Comparison of ENCODE assay signal across 1 cellular context in the genomic region with DNA sequence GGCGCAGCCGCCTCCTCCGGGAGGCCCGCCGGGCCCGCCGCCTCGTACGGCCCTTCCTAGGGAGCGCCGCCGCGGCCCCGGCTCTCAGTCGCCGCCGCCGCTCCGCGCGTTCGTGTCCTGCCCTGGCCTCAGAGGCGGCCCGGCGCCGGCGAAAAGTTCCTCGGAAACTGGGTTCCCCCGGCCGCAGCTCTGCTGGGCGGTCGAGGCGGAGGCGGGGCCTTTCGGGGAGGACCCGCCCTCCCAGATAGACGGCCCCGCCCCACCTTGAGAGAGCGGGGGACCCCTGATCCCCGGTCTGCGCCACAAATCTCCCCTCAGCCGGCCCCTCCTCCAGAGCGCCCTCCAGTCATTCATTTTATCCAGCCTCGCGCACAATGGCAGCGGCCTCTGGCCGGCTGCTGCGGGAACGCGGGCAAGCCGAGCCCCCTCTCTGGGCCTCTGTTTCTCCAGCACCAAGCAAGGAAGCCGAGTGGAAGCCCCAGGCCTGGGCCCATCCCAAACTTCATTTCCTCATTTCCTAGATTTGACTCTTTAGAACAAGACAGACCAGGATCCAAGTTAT.
TF ChIP-seq lines count a peak whose summit lies in the region.

Gene SREBF1, minus strand, starts transcription at position 169 of the 562 bp plus-strand sequence. CDS start 169 bp downstream, outside the sequence.

TF ChIP-seq in HepG2, 621 proteins besides CTCF, POLR2A, EP300 and RAD21 (continued from another document and continues in another):
- TF ChIP-seq ZNF572 (CRISPR knock-in tag; IDR thresholded peaks at IDR 0.05) (no peak), ZNF563 (CRISPR knock-in tag; IDR thresholded peaks at IDR 0.05) (0 out of 2 replicates have a peak, but pooled peaks have one; percentile 9), TFDP1 (CRISPR knock-in tag; IDR thresholded peaks at IDR 0.05; ENCODE audit: borderline replicate concordance) (0 out of 2 replicates have a peak, but pooled peaks have one; percentile 5), SOX6 (IDR thresholded peaks at IDR 0.05) (no peak), SOX6 (CRISPR knock-in tag; IDR thresholded peaks at IDR 0.05) (peak; percentile 18; the same call in 1 of the 2 replicates), MAFK (conservative IDR thresholded peaks at IDR 0.05 in 1 of 2, IDR thresholded peaks at IDR 0.05 in 1 of 2; ENCODE audit: low read length in 2 of 2) (no peak), ZNF546 (CRISPR knock-in tag; conservative IDR thresholded peaks at IDR 0.05) (0 out of 2 replicates have a peak, but pooled peaks have one; percentile 11), PRDM4 (CRISPR knock-in tag; IDR thresholded peaks at IDR 0.05; ENCODE audit: borderline replicate concordance) (no peak), MXD4 (CRISPR knock-in tag; IDR thresholded peaks at IDR 0.05) (no peak), ZBTB46 (CRISPR knock-in tag; IDR thresholded peaks at IDR 0.05; ENCODE audit: borderline replicate concordance) (no peak), ZNF644 (CRISPR knock-in tag; IDR thresholded peaks at IDR 0.05; ENCODE audit: low read depth) (no peak), HINFP (CRISPR knock-in tag; IDR thresholded peaks at IDR 0.05; ENCODE audit: low read depth) (no peak), ZNF30 (CRISPR knock-in tag; IDR thresholded peaks at IDR 0.05) (no peak), ZNF430 (CRISPR knock-in tag; IDR thresholded peaks at IDR 0.05) (0 out of 2 replicates have a peak, but pooled peaks have one; percentile 47), ZNF331 (CRISPR knock-in tag; IDR thresholded peaks at IDR 0.05) (peak; percentile 96), ONECUT2 (CRISPR knock-in tag; IDR thresholded peaks at IDR 0.05) (no peak), SIX4 (CRISPR knock-in tag; IDR thresholded peaks at IDR 0.05) (no peak), TOPORS (CRISPR knock-in tag; IDR thresholded peaks at IDR 0.05) (no peak), TCF7L2 (IDR thresholded peaks at IDR 0.05; ENCODE audit: low read depth, low read length) (no peak), FLYWCH1 (CRISPR knock-in tag; IDR thresholded peaks at IDR 0.05) (no peak), ZNF17 (CRISPR knock-in tag; IDR thresholded peaks at IDR 0.05) (no peak), DNMT1 (CRISPR knock-in tag; IDR thresholded peaks at IDR 0.05) (no peak), ZNF556 (CRISPR knock-in tag; IDR thresholded peaks at IDR 0.05; ENCODE audit: borderline replicate concordance) (0 out of 2 replicates have a peak, but pooled peaks have one; percentile 4), ZBTB10 (CRISPR knock-in tag; IDR thresholded peaks at IDR 0.05; ENCODE audit: borderline replicate concordance) (0 out of 2 replicates have a peak, but pooled peaks have one; percentile 39), NCOA5 (CRISPR knock-in tag; IDR thresholded peaks at IDR 0.05) (no peak), ZNF530 (CRISPR knock-in tag; IDR thresholded peaks at IDR 0.05; ENCODE audit: low read depth) (no peak; the same call in 1 of the 2 replicates), MTA1 (CRISPR knock-in tag; IDR thresholded peaks at IDR 0.05; ENCODE audit: borderline replicate concordance) (0 out of 2 replicates have a peak, but pooled peaks have one; percentile 8), ZNF816 (CRISPR knock-in tag; IDR thresholded peaks at IDR 0.05; ENCODE audit: borderline replicate concordance) (no peak), RARA (CRISPR knock-in tag; IDR thresholded peaks at IDR 0.05) (no peak), ASH2L (IDR thresholded peaks at IDR 0.05; ENCODE audit: insufficient read length, low read depth, low read length) (no peak), ZSCAN31 (CRISPR knock-in tag; IDR thresholded peaks at IDR 0.05; ENCODE audit: low read depth) (no peak), ATF3 (CRISPR knock-in tag; IDR thresholded peaks at IDR 0.05) (no peak), SP4 (CRISPR knock-in tag; IDR thresholded peaks at IDR 0.05) (no peak)
- TF ChIP-seq, protein P1, sequence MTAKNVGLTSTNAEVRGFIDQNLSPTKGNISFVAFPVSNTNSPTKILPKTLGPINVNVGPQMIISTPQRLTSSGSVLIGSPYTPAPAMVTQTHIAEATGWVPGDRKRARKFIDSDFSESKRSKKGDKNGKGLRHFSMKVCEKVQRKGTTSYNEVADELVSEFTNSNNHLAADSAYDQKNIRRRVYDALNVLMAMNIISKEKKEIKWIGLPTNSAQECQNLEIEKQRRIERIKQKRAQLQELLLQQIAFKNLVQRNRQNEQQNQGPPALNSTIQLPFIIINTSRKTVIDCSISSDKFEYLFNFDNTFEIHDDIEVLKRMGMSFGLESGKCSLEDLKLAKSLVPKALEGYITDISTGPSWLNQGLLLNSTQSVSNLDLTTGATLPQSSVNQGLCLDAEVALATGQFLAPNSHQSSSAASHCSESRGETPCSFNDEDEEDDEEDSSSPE (CRISPR knock-in tag; IDR thresholded peaks at IDR 0.05), result no peak; the same call in 1 of the 2 replicates
- TF ChIP-seq, protein P2, sequence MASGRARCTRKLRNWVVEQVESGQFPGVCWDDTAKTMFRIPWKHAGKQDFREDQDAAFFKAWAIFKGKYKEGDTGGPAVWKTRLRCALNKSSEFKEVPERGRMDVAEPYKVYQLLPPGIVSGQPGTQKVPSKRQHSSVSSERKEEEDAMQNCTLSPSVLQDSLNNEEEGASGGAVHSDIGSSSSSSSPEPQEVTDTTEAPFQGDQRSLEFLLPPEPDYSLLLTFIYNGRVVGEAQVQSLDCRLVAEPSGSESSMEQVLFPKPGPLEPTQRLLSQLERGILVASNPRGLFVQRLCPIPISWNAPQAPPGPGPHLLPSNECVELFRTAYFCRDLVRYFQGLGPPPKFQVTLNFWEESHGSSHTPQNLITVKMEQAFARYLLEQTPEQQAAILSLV (CRISPR knock-in tag; IDR thresholded peaks at IDR 0.05; ENCODE audit: borderline replicate concordance), result 0 out of 2 replicates have a peak, but pooled peaks have one; percentile 31
- TF ChIP-seq, protein P3, sequence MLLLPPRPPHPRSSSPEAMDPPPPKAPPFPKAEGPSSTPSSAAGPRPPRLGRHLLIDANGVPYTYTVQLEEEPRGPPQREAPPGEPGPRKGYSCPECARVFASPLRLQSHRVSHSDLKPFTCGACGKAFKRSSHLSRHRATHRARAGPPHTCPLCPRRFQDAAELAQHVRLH (CRISPR knock-in tag; IDR thresholded peaks at IDR 0.05; ENCODE audit: borderline replicate concordance, low read depth), result no peak
- TF ChIP-seq, protein P4, sequence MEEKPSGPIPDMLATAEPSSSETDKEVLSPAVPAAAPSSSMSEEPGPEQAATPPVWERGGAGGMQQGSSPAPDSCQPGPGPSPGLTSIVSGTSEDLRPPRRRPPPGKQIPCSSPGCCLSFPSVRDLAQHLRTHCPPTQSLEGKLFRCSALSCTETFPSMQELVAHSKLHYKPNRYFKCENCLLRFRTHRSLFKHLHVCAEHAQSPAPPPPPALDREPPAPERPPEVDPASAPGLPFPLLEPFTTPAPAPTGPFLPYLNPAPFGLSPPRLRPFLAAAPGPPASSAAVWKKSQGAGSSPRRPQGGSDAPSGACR (CRISPR knock-in tag; IDR thresholded peaks at IDR 0.05), result no peak
- TF ChIP-seq, protein P5, sequence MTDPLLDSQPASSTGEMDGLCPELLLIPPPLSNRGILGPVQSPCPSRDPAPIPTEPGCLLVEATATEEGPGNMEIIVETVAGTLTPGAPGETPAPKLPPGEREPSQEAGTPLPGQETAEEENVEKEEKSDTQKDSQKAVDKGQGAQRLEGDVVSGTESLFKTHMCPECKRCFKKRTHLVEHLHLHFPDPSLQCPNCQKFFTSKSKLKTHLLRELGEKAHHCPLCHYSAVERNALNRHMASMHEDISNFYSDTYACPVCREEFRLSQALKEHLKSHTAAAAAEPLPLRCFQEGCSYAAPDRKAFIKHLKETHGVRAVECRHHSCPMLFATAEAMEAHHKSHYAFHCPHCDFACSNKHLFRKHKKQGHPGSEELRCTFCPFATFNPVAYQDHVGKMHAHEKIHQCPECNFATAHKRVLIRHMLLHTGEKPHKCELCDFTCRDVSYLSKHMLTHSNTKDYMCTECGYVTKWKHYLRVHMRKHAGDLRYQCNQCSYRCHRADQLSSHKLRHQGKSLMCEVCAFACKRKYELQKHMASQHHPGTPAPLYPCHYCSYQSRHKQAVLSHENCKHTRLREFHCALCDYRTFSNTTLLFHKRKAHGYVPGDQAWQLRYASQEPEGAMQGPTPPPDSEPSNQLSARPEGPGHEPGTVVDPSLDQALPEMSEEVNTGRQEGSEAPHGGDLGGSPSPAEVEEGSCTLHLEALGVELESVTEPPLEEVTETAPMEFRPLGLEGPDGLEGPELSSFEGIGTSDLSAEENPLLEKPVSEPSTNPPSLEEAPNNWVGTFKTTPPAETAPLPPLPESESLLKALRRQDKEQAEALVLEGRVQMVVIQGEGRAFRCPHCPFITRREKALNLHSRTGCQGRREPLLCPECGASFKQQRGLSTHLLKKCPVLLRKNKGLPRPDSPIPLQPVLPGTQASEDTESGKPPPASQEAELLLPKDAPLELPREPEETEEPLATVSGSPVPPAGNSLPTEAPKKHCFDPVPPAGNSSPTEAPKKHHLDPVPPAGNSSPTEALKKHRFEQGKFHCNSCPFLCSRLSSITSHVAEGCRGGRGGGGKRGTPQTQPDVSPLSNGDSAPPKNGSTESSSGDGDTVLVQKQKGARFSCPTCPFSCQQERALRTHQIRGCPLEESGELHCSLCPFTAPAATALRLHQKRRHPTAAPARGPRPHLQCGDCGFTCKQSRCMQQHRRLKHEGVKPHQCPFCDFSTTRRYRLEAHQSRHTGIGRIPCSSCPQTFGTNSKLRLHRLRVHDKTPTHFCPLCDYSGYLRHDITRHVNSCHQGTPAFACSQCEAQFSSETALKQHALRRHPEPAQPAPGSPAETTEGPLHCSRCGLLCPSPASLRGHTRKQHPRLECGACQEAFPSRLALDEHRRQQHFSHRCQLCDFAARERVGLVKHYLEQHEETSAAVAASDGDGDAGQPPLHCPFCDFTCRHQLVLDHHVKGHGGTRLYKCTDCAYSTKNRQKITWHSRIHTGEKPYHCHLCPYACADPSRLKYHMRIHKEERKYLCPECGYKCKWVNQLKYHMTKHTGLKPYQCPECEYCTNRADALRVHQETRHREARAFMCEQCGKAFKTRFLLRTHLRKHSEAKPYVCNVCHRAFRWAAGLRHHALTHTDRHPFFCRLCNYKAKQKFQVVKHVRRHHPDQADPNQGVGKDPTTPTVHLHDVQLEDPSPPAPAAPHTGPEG (CRISPR knock-in tag; IDR thresholded peaks at IDR 0.05), result no peak
